ENCODE assay signal across 13 cellular contexts in genomic region chr10:128324058-128324457, GRCh38.
DNase-seq lines count a peak whose midpoint lies in the region; ATAC-seq, FAIRE-seq and TF ChIP-seq lines count a peak whose summit lies in the region.
"Had no signal": no experiment of that assay in that cellular context is flagged by ENCODE, and none has a peak within 500 bp of the region (broad histone marks: within the 10 kb centered on the region; RNA-seq: fewer than 3 reads in every experiment).

No MANE protein-coding gene starts in this region.

- H3K4me2 ChIP-seq in H9 (ENCODE audit: insufficient read depth, insufficient read length, low read length) = no peak overlapping the region
- H3K4me2 ChIP-seq in GM12878 (ENCODE audit: control insufficient read depth, insufficient read depth) = no peak overlapping the region

- H3K36me3 ChIP-seq in Caco-2 (ENCODE audit: control insufficient read depth, insufficient read depth, low read length) (no peaks in the 10 kb centered on the region), GM12878 (ENCODE audit: control insufficient read depth in 2 of 2, insufficient read depth in 2 of 2, low read length in 1 of 2) (no peaks in the 10 kb centered on the region)
- H3K36me3 ChIP-seq: vagina had no signal

- no peak overlapping the region for H2AFZ ChIP-seq in H9 (ENCODE audit: low read length)
- no peak overlapping the region for H2AFZ ChIP-seq in GM12878 (ENCODE audit: control insufficient read depth, low read depth, low read length)

- H3K4me3 ChIP-seq in Caco-2 (ENCODE audit: low read depth, low read length) (no peak overlapping the region), GM12878 (no peak overlapping the region)
- H3K4me3 ChIP-seq: vagina had no signal

- in situ Hi-C loops in GM12878 (cut with MboI) = no loop called here

- CTCF ChIA-PET in Caco-2 (lab: Charles Lee) (interaction anchor here (1.0 kb wide), 1 partner anchor 207 kb away, joined by 4 read pairs; no protein-coding TSS in a partner anchor), GM12878 (lab: Yijun Ruan, JAX) (interaction anchor here (1.1 to 1.2 kb wide), 2 partner anchors 10 to 205 kb away, joined by 3 read pairs; no protein-coding TSS in a partner anchor), Calu3 (lab: Charles Lee) (no interaction called here)

- H3K27ac Mint-ChIP-seq in Caco-2 (ENCODE audit: unreplicated experiment) (no peak overlapping the region), H9 (no peak overlapping the region; a peak in 1 of 7 replicates), Calu3 (ENCODE audit: unreplicated experiment) (no peak overlapping the region)
- H3K27ac Mint-ChIP-seq: activated CD8-positive, alpha-beta memory T cell treated with anti-CD3 and anti-CD28 coated beads, Interleukin-2, amount 10 ng/mL, durations not matched to agents 7 days and 5 days had no signal

- H3K9me3 Mint-ChIP-seq in Caco-2 (ENCODE audit: unreplicated experiment) = no peaks in the 10 kb centered on the region
- H3K9me3 Mint-ChIP-seq in H9 = peaks cover 10% of the 10 kb centered on the region in 2 experiments; a peak in 4 of 5 replicates
- H3K9me3 Mint-ChIP-seq in Calu3 (ENCODE audit: low read depth, unreplicated experiment) = no peaks in the 10 kb centered on the region

- no peak for TF ChIP-seq EP300 in GM12878 (IDR thresholded peaks at IDR 0.05; ENCODE audit: borderline replicate concordance in 1 of 2, control insufficient read depth in 1 of 2, low read depth in 2 of 2, low read length in 2 of 2)

- H3K18ac ChIP-seq in H9 (ENCODE audit: insufficient read length, low read depth, low read length) = no peak overlapping the region

- H3K4ac ChIP-seq in H9 (ENCODE audit: low read depth, low read length) = no peak overlapping the region

- H4K20me1 ChIP-seq in H9 (ENCODE audit: control insufficient read depth, insufficient read depth, insufficient read length) (no peaks in the 10 kb centered on the region), GM12878 (ENCODE audit: control insufficient read depth, insufficient read depth) (no peaks in the 10 kb centered on the region)

- no peak overlapping the region for H4K91ac ChIP-seq in H9 (ENCODE audit: insufficient read length, low read depth, low read length)

- H3K9ac ChIP-seq in H9 (ENCODE audit: extremely low read depth, insufficient read length, low read length) (no peak overlapping the region), GM12878 (ENCODE audit: control insufficient read depth, insufficient read depth, low read length) (no peak overlapping the region)

- TF ChIP-seq POLR2A in GM12878 (IDR thresholded peaks at IDR 0.05; ENCODE audit: low read depth, low read length) = no peak

- H3K4me1 Mint-ChIP-seq in Caco-2 (ENCODE audit: low read depth, unreplicated experiment) (no peaks in the 10 kb centered on the region), H9 (peaks cover 5 to 11% of the 10 kb centered on the region in 2 experiments), Calu3 (ENCODE audit: low read depth, unreplicated experiment) (no peaks in the 10 kb centered on the region)
- H3K4me1 Mint-ChIP-seq: activated CD8-positive, alpha-beta memory T cell treated with anti-CD3 and anti-CD28 coated beads, Interleukin-2, amount 10 ng/mL, durations not matched to agents 7 days and 5 days had no signal

- H2BK15ac ChIP-seq in H9 (ENCODE audit: low read depth, low read length) = no peak overlapping the region

- peak; percentile 17 to 43 for TF ChIP-seq CTCF in Caco-2 (IDR thresholded peaks at IDR 0.05; ENCODE audit: insufficient read depth in 1 of 2, low read depth in 1 of 2, low read length in 1 of 2, severe bottlenecking in 1 of 2, unreplicated experiment in 1 of 2)
- peak; percentile 63; the same call in 2 of the 3 replicates for TF ChIP-seq CTCF in H9 (conservative IDR thresholded peaks at IDR 0.05)
- TF ChIP-seq CTCF in GM12878 (IDR thresholded peaks at IDR 0.05 in 2 of 3, conservative IDR thresholded peaks at IDR 0.05 in 1 of 3; ENCODE audit: control insufficient read depth in 2 of 3, extremely low read depth in 1 of 3, insufficient read depth in 1 of 3, low read depth in 3 of 3, low read length in 3 of 3) = peak in 2 of 3 experiments; percentile 11 to 29; a peak in 1 of 6 replicates
- TF ChIP-seq CTCF in Calu3 (IDR thresholded peaks at IDR 0.05; ENCODE audit: unreplicated experiment) = no peak

- no peak overlapping the region for H3K56ac ChIP-seq in H9 (ENCODE audit: insufficient read length, low read depth, low read length)

- RAD21 ChIA-PET in GM12878 (lab: Charles Lee; ENCODE audit: unreplicated experiment) = no interaction called here

- H3K23ac ChIP-seq in H9 (ENCODE audit: insufficient read length, low read depth, low read length) = no peak overlapping the region

- H3T11ph ChIP-seq in H9 (ENCODE audit: low read length) = no peak overlapping the region

- no TSS peak for BruUV-seq in Caco-2 (replicated peaks; lab: Mats Ljungman, UMichigan)
- no TSS peak for BruUV-seq in GM12878 (replicated peaks; lab: Mats Ljungman, UMichigan)
- no TSS peak for BruUV-seq in Calu3 (replicated peaks; lab: Mats Ljungman, UMichigan)

- peaks cover 9% of the 10 kb centered on the region for H3K27me3 Mint-ChIP-seq in Caco-2 (ENCODE audit: insufficient read depth, unreplicated experiment)
- H3K27me3 Mint-ChIP-seq in H9 (ENCODE audit: low read depth) = peaks cover 2% of the 10 kb centered on the region; the same call in 1 of the 2 replicates
- H3K27me3 Mint-ChIP-seq in Calu3 (ENCODE audit: unreplicated experiment) = no peaks in the 10 kb centered on the region

- no peaks in the 10 kb centered on the region for H3K36me3 Mint-ChIP-seq in Caco-2 (ENCODE audit: insufficient read depth, unreplicated experiment)
- H3K36me3 Mint-ChIP-seq in H9 (ENCODE audit: insufficient read depth in 1 of 3, low read depth in 3 of 3) = peaks cover 0 to 11% (median 0%) of the 10 kb centered on the region in 3 experiments; a peak in 3 of 7 replicates
- H3K36me3 Mint-ChIP-seq in Calu3 (ENCODE audit: insufficient read depth, unreplicated experiment) = no peaks in the 10 kb centered on the region
- H3K36me3 Mint-ChIP-seq: activated CD8-positive, alpha-beta memory T cell treated with anti-CD3 and anti-CD28 coated beads, Interleukin-2, amount 10 ng/mL, durations not matched to agents 7 days and 5 days had no signal

- no peak overlapping the region for H3K14ac ChIP-seq in H9 (ENCODE audit: insufficient read depth, low read length)

- H3K4me1 ChIP-seq in Caco-2 = no peaks in the 10 kb centered on the region
- no peaks in the 10 kb centered on the region for H3K4me1 ChIP-seq in H9 (ENCODE audit: insufficient read depth, low read length)
- no peaks in the 10 kb centered on the region for H3K4me1 ChIP-seq in GM12878 (ENCODE audit: control insufficient read depth, insufficient read depth, low read length)
- H3K4me1 ChIP-seq: vagina had no signal

- FAIRE-seq in GM12878 (lab: Jason Lieb, UNC) = no peak
- FAIRE-seq: H54 had no signal

- H3K27ac ChIP-seq in H9 (ENCODE audit: insufficient read length, low read depth, low read length) (no peak overlapping the region), GM12878 (ENCODE audit: control insufficient read depth, insufficient read depth) (no peak overlapping the region)
- H3K27ac ChIP-seq: vagina had no signal

- no peaks in the 10 kb centered on the region for H3K79me1 ChIP-seq in H9 (ENCODE audit: insufficient read depth, low read depth, low read length, poor library complexity, severe bottlenecking)

- H2BK12ac ChIP-seq in H9 (ENCODE audit: insufficient read length, low read depth, low read length) = no peak overlapping the region

- DNase-seq in Caco-2 (peak; percentile 54 to 65), H9 (peak; percentile 84), GM12878 (ENCODE audit: low read depth, low spot score) (no peak), medulla oblongata (ENCODE audit: extremely low spot score) (peak; percentile 4), Calu3 (no peak), cortex of kidney (lab: John Stamatoyannopoulos, UW) (no peak)
- DNase-seq in activated CD4-positive, CD25-positive, alpha-beta regulatory T cell treated with anti-CD3 and anti-CD28 coated beads, Interleukin-2, amount 50 U/mL, for 72 hours = no peak
- DNase-seq: activated CD8-positive, alpha-beta memory T cell treated with anti-CD3 and anti-CD28 coated beads, Interleukin-2, amount 10 ng/mL, durations not matched to agents 7 days and 5 days; DND-41; NCI-H187 treated with DMSO at 0.1 percent for 48 hours had no signal

- no peak overlapping the region for H2BK5ac ChIP-seq in H9 (ENCODE audit: insufficient read length, low read length)

- H3K9me3 ChIP-seq in Caco-2 (peaks cover 6% of the 10 kb centered on the region), H9 (ENCODE audit: control insufficient read depth, low read depth, low read length) (no peaks in the 10 kb centered on the region), GM12878 (replicated peaks; ENCODE audit: control insufficient read depth, insufficient read depth, low read length) (no peaks in the 10 kb centered on the region)
- H3K9me3 ChIP-seq: vagina had no signal

- no peak overlapping the region for H4K5ac ChIP-seq in H9 (ENCODE audit: insufficient read length, low read depth, low read length)

- H3K79me2 ChIP-seq in H9 (ENCODE audit: insufficient read depth, low read length) = no peaks in the 10 kb centered on the region
- no peaks in the 10 kb centered on the region for H3K79me2 ChIP-seq in GM12878 (ENCODE audit: control insufficient read depth, insufficient read depth, low read length)

- no peak overlapping the region for H4K8ac ChIP-seq in H9 (replicated peaks; ENCODE audit: insufficient read length, low read depth, low read length)

- no CpG with 5 or more reads among the region's 10 CpGs for WGBS in H9 (ENCODE audit: extremely low coverage, insufficient read length, low lambda C conversion rate)
- WGBS in GM12878 (ENCODE audit: insufficient coverage, insufficient replicate concordance, low lambda C conversion rate, missing lambda C conversion rate) = 40% methylated on average over 10 of the region's 10 CpGs

- no peaks in the 10 kb centered on the region for H3K23me2 ChIP-seq in H9 (ENCODE audit: insufficient read length, low read depth, low read length, poor library complexity, severe bottlenecking)

- H2AK5ac ChIP-seq in H9 (ENCODE audit: insufficient read length, low read length) = no peak overlapping the region

- ATAC-seq in GM12878 = peak; percentile 55; the same call in 2 of the 3 replicates
- ATAC-seq in GM21381 (IDR thresholded peaks at IDR 0.05; ENCODE audit: unreplicated experiment) = no peak
- ATAC-seq: activated CD8-positive, alpha-beta memory T cell treated with anti-CD3 and anti-CD28 coated beads, Interleukin-2, amount 10 ng/mL, durations not matched to agents 7 days and 5 days had no signal

- intact Hi-C loops in Caco-2 (cut with micrococcal nuclease; ENCODE audit: unreplicated experiment) = no loop called here
- intact Hi-C loops in GM12878 (cut with micrococcal nuclease; ENCODE audit: unreplicated experiment) = no loop called here
- intact Hi-C loops in Calu3 (cut with micrococcal nuclease; ENCODE audit: unreplicated experiment) = no loop called here

- peak; percentile 25; the same call in 1 of the 2 replicates for TF ChIP-seq RAD21 in GM12878 (IDR thresholded peaks at IDR 0.05; ENCODE audit: insufficient read depth, low read depth, low read length)

- H2BK120ac ChIP-seq in H9 (ENCODE audit: low read depth, low read length, poor library complexity, severe bottlenecking) = no peak overlapping the region

- H3K27me3 ChIP-seq in Caco-2 (replicated peaks; ENCODE audit: control insufficient read depth, insufficient read depth, low read length) (no peaks in the 10 kb centered on the region), H9 (ENCODE audit: insufficient read depth, low read length) (no peaks in the 10 kb centered on the region), GM12878 (replicated peaks in 1 of 2; ENCODE audit: control insufficient read depth in 2 of 2, insufficient read depth in 2 of 2, low read length in 1 of 2) (no peaks in the 10 kb centered on the region)
- H3K27me3 ChIP-seq: vagina had no signal

- SMC1A ChIA-PET in GM12878 (lab: Charles Lee; ENCODE audit: uncharacterized antibody, unreplicated experiment) = no interaction called here

- H3K4me3 Mint-ChIP-seq in Caco-2 (ENCODE audit: unreplicated experiment) (no peak overlapping the region), H9 (no peak overlapping the region), Calu3 (ENCODE audit: low read depth, unreplicated experiment) (no peak overlapping the region)
- H3K4me3 Mint-ChIP-seq: activated CD8-positive, alpha-beta memory T cell treated with anti-CD3 and anti-CD28 coated beads, Interleukin-2, amount 10 ng/mL, durations not matched to agents 7 days and 5 days had no signal

- POLR2A ChIA-PET in Caco-2 (lab: Charles Lee) (no interaction called here), GM12878 (lab: Charles Lee) (no interaction called here)

- no peak overlapping the region for H2BK20ac ChIP-seq in H9 (ENCODE audit: low read depth, low read length, poor library complexity, severe bottlenecking)

Comparison
In these comparisons a context has a peak if more than half of its experiments do, and no peak if none do; other contexts are left out.
1. DNase-seq: peak in Caco-2 (2 of 2), H9 (single experiment) and medulla oblongata (single experiment); none in GM12878 (single experiment), Calu3 (single experiment), activated CD4-positive, CD25-positive, alpha-beta regulatory T cell treated with anti-CD3 and anti-CD28 coated beads, Interleukin-2, amount 50 U/mL, for 72 hours (single experiment) and cortex of kidney (single experiment).